ENCODE assay signal across 27 cellular contexts in the genomic region with DNA sequence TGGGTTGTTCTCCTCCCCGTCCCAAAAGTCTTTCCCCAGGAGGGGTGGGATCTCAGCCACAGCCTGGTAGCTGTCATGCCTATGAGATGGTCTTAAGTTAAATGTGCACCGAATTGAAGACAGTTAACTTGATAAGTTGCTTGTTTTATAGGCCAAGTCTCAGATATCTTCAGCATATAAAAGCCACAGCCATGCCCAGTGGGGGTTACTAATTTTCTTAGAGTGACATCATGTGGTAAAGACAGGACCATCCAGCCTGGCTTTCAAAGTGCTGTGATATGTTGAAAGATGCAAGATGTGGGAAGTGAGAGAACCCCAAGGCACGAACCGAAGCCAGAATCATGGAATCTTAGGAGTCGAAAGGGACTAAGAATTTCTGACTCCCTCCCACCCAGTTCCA. TPM values are rescaled to one million over a fixed set of nuclear protein-coding genes. Genes with fewer than 3 reads are reported as not detected.
A peak's percentile ranks its signal among the peaks of the same experiment; 100 is the strongest.
DNase-seq lines count a peak whose midpoint lies in the region; ATAC-seq and TF ChIP-seq lines count a peak whose summit lies in the region.
"Had no signal": no experiment of that assay in that cellular context is flagged by ENCODE, and none has a peak within 500 bp of the region (broad histone marks: within the 10 kb centered on the region; RNA-seq: fewer than 3 reads in every experiment).

No MANE protein-coding gene starts in this region.

- no peak overlapping the region for H2BK120ac ChIP-seq in trophoblast cell (ENCODE audit: insufficient read depth, low read length, poor library complexity)

- H3K4me3 ChIP-seq in endodermal cell (ENCODE audit: low read length), result no peak overlapping the region
- H3K4me3 ChIP-seq in trophoblast cell (ENCODE audit: low read depth, low read length), result no peak overlapping the region
- H3K4me3 ChIP-seq: HAP-1, K562, MG63, ovary, spleen, suprapubic skin had no signal

- H2BK12ac ChIP-seq in trophoblast cell (ENCODE audit: low read length), result no peak overlapping the region

- H4K91ac ChIP-seq in trophoblast cell (ENCODE audit: low read depth, low read length), result no peak overlapping the region

- H3K4me1 ChIP-seq in endodermal cell (ENCODE audit: control insufficient read depth, insufficient read depth, low read length) (no peaks in the 10 kb centered on the region), trophoblast cell (ENCODE audit: control insufficient read depth in 1 of 2, insufficient read depth in 2 of 2, low read length in 2 of 2) (peaks cover 0 to under 1% of the 10 kb centered on the region in 2 experiments)
- H3K4me1 ChIP-seq: HAP-1 had no signal

- no peak overlapping the region for H2BK5ac ChIP-seq in trophoblast cell (ENCODE audit: low read depth, low read length, poor library complexity)

- no peaks in the 10 kb centered on the region for H3K9me3 Mint-ChIP-seq in T-cell
- peaks cover 0 to 2% (median 0%) of the 10 kb centered on the region in 6 donors for H3K9me3 Mint-ChIP-seq in immature natural killer cell
- H3K9me3 Mint-ChIP-seq in endodermal cell, result peaks cover 14% of the 10 kb centered on the region
- H3K9me3 Mint-ChIP-seq: activated naive CD4-positive, alpha-beta T cell treated with anti-CD3 and anti-CD28 coated beads, Interleukin-2, amount 50 U/mL, for 72 hours had no signal

- TF ChIP-seq CTCF in endodermal cell (conservative IDR thresholded peaks at IDR 0.05), result no peak

- no peak overlapping the region for H3K14ac ChIP-seq in trophoblast cell (ENCODE audit: low read length)

- CTCF ChIA-PET in T-cell (lab: Charles Lee), result interaction anchor here in 1 of 2 donors (0.6 kb wide), 1 partner anchor 11 kb away, joined by 3 read pairs; no protein-coding TSS in a partner anchor

- no peaks in the 10 kb centered on the region for H3K36me3 Mint-ChIP-seq in T-cell
- no peaks in the 10 kb centered on the region for H3K36me3 Mint-ChIP-seq in immature natural killer cell
- no peaks in the 10 kb centered on the region for H3K36me3 Mint-ChIP-seq in endodermal cell (ENCODE audit: low read depth)

- H3K27me3 Mint-ChIP-seq in T-cell, result peaks cover 39 to 49% of the 10 kb centered on the region in 2 donors
- H3K27me3 Mint-ChIP-seq in immature natural killer cell (ENCODE audit: low read depth in 3 of 3), result peaks cover 15 to 19% (median 18%) of the 10 kb centered on the region in 3 donors
- H3K27me3 Mint-ChIP-seq in endodermal cell (ENCODE audit: insufficient read depth), result no peaks in the 10 kb centered on the region

- H3K4me1 Mint-ChIP-seq in T-cell (peaks cover 12 to 18% (median 12%) of the 10 kb centered on the region in 3 donors), immature natural killer cell (peaks cover 12 to 25% of the 10 kb centered on the region in 2 donors), endodermal cell (no peaks in the 10 kb centered on the region)

- no peak overlapping the region for H3K4me2 ChIP-seq in trophoblast cell (ENCODE audit: low read length)

- no peaks in the 10 kb centered on the region for H3K79me1 ChIP-seq in trophoblast cell (ENCODE audit: low read length)

- H3K4me3 Mint-ChIP-seq in T-cell, result peak overlapping the region in 2 of 3 donors; percentile 46 to 79
- peak overlapping the region in 4 of 5 donors; percentile 27 to 79 (median 52) for H3K4me3 Mint-ChIP-seq in immature natural killer cell
- H3K4me3 Mint-ChIP-seq in endodermal cell, result no peak overlapping the region

- H3K36me3 ChIP-seq in endodermal cell (ENCODE audit: control insufficient read depth, insufficient read depth, low read length) (no peaks in the 10 kb centered on the region), trophoblast cell (ENCODE audit: control insufficient read depth in 1 of 2, insufficient read depth in 2 of 2, low read length in 2 of 2) (no peaks in the 10 kb centered on the region)
- H3K36me3 ChIP-seq: HAP-1, MG63, ovary, spleen, suprapubic skin had no signal

- H3K27ac ChIP-seq in endodermal cell (ENCODE audit: low read depth, low read length), result no peak overlapping the region
- no peak overlapping the region for H3K27ac ChIP-seq in trophoblast cell (ENCODE audit: low read depth, low read length)
- H3K27ac ChIP-seq: C4-2B, ovary, spleen, suprapubic skin had no signal

- H3K18ac ChIP-seq in trophoblast cell (ENCODE audit: low read length), result no peak overlapping the region

- POLR2A ChIA-PET in T-cell (lab: Charles Lee), result no interaction called here

- H3K9me3 ChIP-seq in endodermal cell (ENCODE audit: control insufficient read depth, low read length) (no peaks in the 10 kb centered on the region), trophoblast cell (ENCODE audit: insufficient read depth, low read depth, low read length) (no peaks in the 10 kb centered on the region)
- H3K9me3 ChIP-seq: HAP-1, MG63, ovary, spleen, suprapubic skin had no signal

- H3K27me3 ChIP-seq in endodermal cell (ENCODE audit: control insufficient read depth, insufficient read depth, low read length, poor library complexity, severe bottlenecking) (no peaks in the 10 kb centered on the region), trophoblast cell (ENCODE audit: insufficient read depth, low read length) (no peaks in the 10 kb centered on the region)
- H3K27me3 ChIP-seq: MG63, ovary, suprapubic skin had no signal

- no peak overlapping the region for H4K12ac ChIP-seq in trophoblast cell (ENCODE audit: low read depth, low read length)

- 91 to 100% methylated on average over 1 to 5 of the region's 5 CpGs for WGBS in endodermal cell (ENCODE audit: insufficient coverage in 1 of 2, insufficient read length in 1 of 2), 2 experiments
- no CpG with 5 or more reads among the region's 5 CpGs for WGBS in trophoblast cell (ENCODE audit: extremely low coverage, insufficient coverage, insufficient read length)

- DNase-seq in GF-D8 (lab: John Stamatoyannopoulos, UW), result peak; percentile 1
- no peak for DNase-seq in T-cell
- DNase-seq in immature natural killer cell, result no peak
- peak; percentile 6 for DNase-seq in retina
- DNase-seq in endodermal cell, result no peak
- no peak for DNase-seq in trophoblast cell
- DNase-seq: activated CD4-positive, alpha-beta T cell treated with anti-CD3 and anti-CD28 coated beads, Interleukin-2, amount 50 U/mL, for 4 hours; caudate nucleus; DMS79 treated with DMSO at 0.1 percent for 48 hours; hypothalamus; MG63; midbrain; NCI-H1417; NCI-H82; ovary; spleen had no signal

- H2AFZ ChIP-seq in trophoblast cell (ENCODE audit: insufficient read depth, low read length, poor library complexity), result no peak overlapping the region

- H3K27ac Mint-ChIP-seq in T-cell (no peak overlapping the region), immature natural killer cell (peak overlapping the region in 1 of 6 donors; percentile 34), endodermal cell (no peak overlapping the region)

- no peak overlapping the region for H3K23ac ChIP-seq in trophoblast cell (ENCODE audit: low read length)

- H4K8ac ChIP-seq in trophoblast cell (ENCODE audit: low read depth, low read length), result no peak overlapping the region

- no peak overlapping the region for H2AK5ac ChIP-seq in trophoblast cell (ENCODE audit: low read length)

- H3K79me2 ChIP-seq in trophoblast cell (ENCODE audit: control insufficient read depth, insufficient read depth, low read length, poor library complexity), result no peaks in the 10 kb centered on the region

- H3K9ac ChIP-seq in endodermal cell (ENCODE audit: extremely low read depth, low read length, poor library complexity, severe bottlenecking), result no peak overlapping the region
- H3K9ac ChIP-seq in trophoblast cell (ENCODE audit: low read length), result no peak overlapping the region

- no peak for ATAC-seq in T-cell (replicated peaks in 1 of 4)
- ATAC-seq in GM21576 (IDR thresholded peaks at IDR 0.05; ENCODE audit: unreplicated experiment), result no peak
- ATAC-seq: activated naive CD4-positive, alpha-beta T cell treated with anti-CD3 and anti-CD28 coated beads, Interleukin-2, amount 50 U/mL, for 72 hours; K562 had no signal

- H3K4ac ChIP-seq in trophoblast cell (ENCODE audit: low read depth, low read length), result no peak overlapping the region

RNA-seq across cellular contexts. Expression of gene FAM124B, which starts 42.1 kb away (rescaled TPM):
- 1 to 10 TPM in 2 of 5 donors, under 1 TPM in 2, not detected in 1; 0.20 to 1.2 (median 0.76) TPM for total RNA-seq in T-cell
- 1 to 10 TPM in 2 of 3 donors, under 1 TPM in 1; 0.78 to 1.4 (median 1.1) TPM for polyA plus RNA-seq in immature natural killer cell
- 1 to 10 TPM in 1 of 2 donors, under 1 TPM in 1; 0.58 to 1.2 TPM for total RNA-seq in endodermal cell
- polyA plus RNA-seq in endodermal cell (2013, experiment 1 of 2), result 0.18 TPM
- 0.08 TPM for polyA plus RNA-seq in endodermal cell (2013, experiment 2 of 2)
- not detected in 2 replicates for polyA plus RNA-seq in trophoblast cell (2013)
- total RNA-seq: astrocyte, fibroblast of lung, HT1080, RPMI7951 had no signal
- polyA plus RNA-seq: fibroblast of lung, neural cell had no signal

Comparison
In these comparisons a context has a peak if more than half of its experiments do, and no peak if none do; other contexts are left out.
1. DNase-seq: peak in GF-D8 (single experiment) and retina (single experiment); none in T-cell (0 of 34), immature natural killer cell (0 of 3), endodermal cell (single experiment) and trophoblast cell (0 of 2).